In genomic region chr6:21163110-21163837, GRCh38 we compare ENCODE assay signal across 14 cellular contexts.
DNase-seq lines count a peak whose midpoint lies in the region; FAIRE-seq and TF ChIP-seq lines count a peak whose summit lies in the region.
"Had no signal": no experiment of that assay in that cellular context is flagged by ENCODE, and none has a peak within 500 bp of the region (broad histone marks: within the 10 kb centered on the region; RNA-seq: fewer than 3 reads in every experiment).

No MANE protein-coding gene starts in this region.

- in situ Hi-C loops in GM23248 (cut with MboI) = no loop called here

- no peak for TF ChIP-seq CTCF in fibroblast of lung (conservative IDR thresholded peaks at IDR 0.05 in 1 of 2, IDR thresholded peaks at IDR 0.05 in 1 of 2; ENCODE audit: low read depth in 1 of 2, low read length in 2 of 2)

- H2AFZ ChIP-seq in GM23248 (no peak overlapping the region), fibroblast of lung (ENCODE audit: low read length) (no peak overlapping the region)

- H4K20me1 ChIP-seq in GM23248 (ENCODE audit: insufficient read depth) (no peaks in the 10 kb centered on the region), fibroblast of lung (ENCODE audit: control insufficient read depth, extremely low read depth, insufficient read depth, low read length) (no peaks in the 10 kb centered on the region)

- H3K9me2 ChIP-seq in GM23248 (ENCODE audit: insufficient read depth) = no peaks in the 10 kb centered on the region

- H3K27me3 ChIP-seq in GM23248 (replicated peaks; ENCODE audit: insufficient read depth) (no peaks in the 10 kb centered on the region), fibroblast of lung (ENCODE audit: control insufficient read depth, insufficient read depth, low read length) (no peaks in the 10 kb centered on the region)
- H3K27me3 ChIP-seq: testis had no signal

- no peaks in the 10 kb centered on the region for H3F3A ChIP-seq in GM23248 (ENCODE audit: insufficient read depth)

- H3K27ac ChIP-seq in GM23248 (no peak overlapping the region), fibroblast of lung (ENCODE audit: insufficient read depth, low read length) (no peak overlapping the region)
- H3K27ac ChIP-seq: HL-60, testis had no signal

- no peaks in the 10 kb centered on the region for H3K36me3 ChIP-seq in GM23248 (ENCODE audit: low read depth)
- no peaks in the 10 kb centered on the region for H3K36me3 ChIP-seq in fibroblast of lung (ENCODE audit: control insufficient read depth, insufficient read depth, low read length)

- 87 to 88% methylated on average over 13 of the region's 13 CpGs for whole genome bisulfite sequencing in GM23248 (ENCODE audit: low coverage in 1 of 2, low lambda C conversion rate in 2 of 2, missing lambda C conversion rate in 2 of 2), 2 experiments

- no peak for FAIRE-seq in RCC 7860 (lab: Jason Lieb, UNC)

- H3K4me3 ChIP-seq in GM23248 = no peak overlapping the region
- no peak overlapping the region for H3K4me3 ChIP-seq in fibroblast of lung (replicated peaks in 1 of 4; ENCODE audit: control extremely low read depth in 1 of 4, insufficient read depth in 1 of 4, low read depth in 3 of 4, low read length in 4 of 4)
- no peak overlapping the region for H3K4me3 ChIP-seq in skeletal muscle cell (ENCODE audit: low read depth, low read length)
- H3K4me3 ChIP-seq: testis had no signal

- no peak overlapping the region for H3K4me2 ChIP-seq in GM23248 (ENCODE audit: unreplicated experiment)
- no peak overlapping the region for H3K4me2 ChIP-seq in fibroblast of lung (ENCODE audit: extremely low read depth, insufficient read depth, low read length)

- H3K9ac ChIP-seq in GM23248 (no peak overlapping the region), fibroblast of lung (ENCODE audit: insufficient read depth, low read length) (no peak overlapping the region)

- H3K4me1 ChIP-seq in GM23248 (ENCODE audit: insufficient read depth) (no peaks in the 10 kb centered on the region), fibroblast of lung (ENCODE audit: control insufficient read depth, extremely low read depth, insufficient read depth, low read length) (no peaks in the 10 kb centered on the region)

- H3K79me2 ChIP-seq in GM23248 (ENCODE audit: insufficient read depth) (no peaks in the 10 kb centered on the region), fibroblast of lung (ENCODE audit: control insufficient read depth, insufficient read depth, low read length) (no peaks in the 10 kb centered on the region)

- peak; percentile 35 for DNase-seq in GM23248
- peak; percentile 41 for DNase-seq in RCC 7860 (ENCODE audit: low spot score)
- DNase-seq in fibroblast of lung (ENCODE audit: low read depth in 2 of 2) = peak; percentile 58 to 93
- DNase-seq in skeletal muscle cell (ENCODE audit: low read depth) = peak; percentile 29
- no peak for DNase-seq in hypothalamus (lab: John Stamatoyannopoulos, UW)
- no peak for DNase-seq in SKM-1 treated with dmso at 0.1 percent for 144 hours (lab: John Stamatoyannopoulos, UW; ENCODE audit: unreplicated experiment)
- no peak for DNase-seq in NCI-H774 (lab: John Stamatoyannopoulos, UW)
- DNase-seq: activated CD4-positive, alpha-beta T cell treated with anti-CD3 and anti-CD28 coated beads, Interleukin-2, amount 50 U/mL, for 4 hours; cerebellar nuclear complex; COR-L47; right cardiac atrium; T-helper 1 cell; testis had no signal

- no peaks in the 10 kb centered on the region for H3K9me3 ChIP-seq in GM23248 (ENCODE audit: low read depth)
- H3K9me3 ChIP-seq in fibroblast of lung (ENCODE audit: control insufficient read depth, insufficient read depth, low read depth, low read length) = no peaks in the 10 kb centered on the region
- H3K9me3 ChIP-seq: testis had no signal

Comparison
In these comparisons a context has a peak if more than half of its experiments do, and no peak if none do; other contexts are left out.
1. DNase-seq: peak in GM23248 (single experiment), RCC 7860 (single experiment), fibroblast of lung (2 of 2) and skeletal muscle cell (single experiment); none in hypothalamus (0 of 51), SKM-1 treated with dmso at 0.1 percent for 144 hours (single experiment) and NCI-H774 (single experiment).